ENCODE assay signal across 11 cellular contexts in genomic region chr7:801940-802364, GRCh38. TPM values are rescaled to one million over a fixed set of nuclear protein-coding genes. Genes with fewer than 3 reads are reported as not detected.
DNase-seq lines count a peak whose midpoint lies in the region; ATAC-seq and TF ChIP-seq lines count a peak whose summit lies in the region.
"Had no signal": no experiment of that assay in that cellular context is flagged by ENCODE, and none has a peak within 500 bp of the region (broad histone marks: within the 10 kb centered on the region; RNA-seq: fewer than 3 reads in every experiment).

No MANE protein-coding gene starts in this region.

- H3K27ac ChIP-seq in BLaER1 treated with 17β-estradiol and CSF1 and Interleukin-3, amounts not matched to agents 10 nM and 100 nM, result peak overlapping the region in 6 of 11 experiments; percentile 30 to 62 (median 46); a peak in 6 of 22 replicates
- H3K27ac ChIP-seq in esophagus squamous epithelium (peak overlapping the region; percentile 35 to 81 (median 63)), osteoblast (ENCODE audit: low read depth, low read length) (no peak overlapping the region)

- no peaks in the 10 kb centered on the region for H3K9me3 Mint-ChIP-seq in activated T-cell treated with anti-CD3 and anti-CD28 coated beads, Interleukin-2, amount 50 U/mL, for 4 hours

- no peak overlapping the region for H3K4me3 ChIP-seq in BLaER1 treated with 17β-estradiol and CSF1 and Interleukin-3, amounts not matched to agents 10 nM and 100 nM
- H3K4me3 ChIP-seq in esophagus squamous epithelium (peak overlapping the region in 3 of 4 donors; percentile 21 to 47 (median 29)), osteoblast (ENCODE audit: insufficient read depth, low read length) (peak overlapping the region; percentile 39)
- H3K4me3 ChIP-seq: SJSA1 had no signal

- H3K27me3 Mint-ChIP-seq in activated T-cell treated with anti-CD3 and anti-CD28 coated beads, Interleukin-2, amount 50 U/mL, for 4 hours (ENCODE audit: low read depth), result no peaks in the 10 kb centered on the region

- H3K79me2 ChIP-seq in osteoblast (ENCODE audit: insufficient read depth, low read length), result no peaks in the 10 kb centered on the region

- WGBS in esophagus squamous epithelium, 2 donors, result 20% methylated on average over 1 of the region's 18 CpGs

- peak overlapping the region; percentile 62 for H2AFZ ChIP-seq in osteoblast (ENCODE audit: low read length)

- H3K9ac ChIP-seq in BLaER1 treated with 17β-estradiol and CSF1 and Interleukin-3, amounts not matched to agents 10 nM and 100 nM, result no peak overlapping the region

- peaks cover 0 to 26% (median 19%) of the 10 kb centered on the region in 11 experiments; a peak in 21 of 22 replicates for H3K9me3 ChIP-seq in BLaER1 treated with 17β-estradiol and CSF1 and Interleukin-3, amounts not matched to agents 10 nM and 100 nM (replicated peaks in 1 of 11)
- no peaks in the 10 kb centered on the region for H3K9me3 ChIP-seq in esophagus squamous epithelium
- H3K9me3 ChIP-seq in osteoblast (ENCODE audit: low read depth, low read length), result no peaks in the 10 kb centered on the region
- H3K9me3 ChIP-seq: SJSA1 had no signal

- no peak overlapping the region for H3K4me3 Mint-ChIP-seq in activated T-cell treated with anti-CD3 and anti-CD28 coated beads, Interleukin-2, amount 50 U/mL, for 4 hours

- DNase-seq in NCI-H524 treated with DMSO at 0.1 percent for 48 hours (lab: John Stamatoyannopoulos, UW), result peak; percentile 51
- no peak for DNase-seq in esophagus squamous epithelium (lab: John Stamatoyannopoulos, UW)
- DNase-seq in osteoblast (ENCODE audit: insufficient read length, low spot score, missing footprints), result peak; percentile 48
- no peak for DNase-seq in activated T-cell treated with anti-CD3 and anti-CD28 coated beads, Interleukin-2, amount 50 U/mL, for 4 hours
- DNase-seq in HUDEP-2 (lab: John Stamatoyannopoulos, UW; ENCODE audit: unreplicated experiment in 76 of 76), result no peak
- no peak for DNase-seq in SKM-1 treated with dmso at 0.1 percent for 144 hours (lab: John Stamatoyannopoulos, UW; ENCODE audit: unreplicated experiment)
- DNase-seq: activated T-cell treated with anti-CD3 and anti-CD28 coated beads, Interleukin-2, amount 50 U/mL, for 1 hour; effector CD8-positive, alpha-beta T cell had no signal

- H4K20me1 ChIP-seq in BLaER1 treated with 17β-estradiol and CSF1 and Interleukin-3, amounts not matched to agents 10 nM and 100 nM, result no peaks in the 10 kb centered on the region
- no peaks in the 10 kb centered on the region for H4K20me1 ChIP-seq in osteoblast (ENCODE audit: insufficient read depth, low read length)

- TF ChIP-seq CTCF in esophagus squamous epithelium (IDR thresholded peaks at IDR 0.05), result no peak
- no peak for TF ChIP-seq CTCF in osteoblast (IDR thresholded peaks at IDR 0.05; ENCODE audit: extremely low read depth, low read depth, low read length)

- no peak for TF ChIP-seq POLR2A in esophagus squamous epithelium (IDR thresholded peaks at IDR 0.05)

- intact Hi-C loops in esophagus squamous epithelium (cut with DNase I), result no loop called here

- H3K27me3 ChIP-seq in BLaER1 treated with 17β-estradiol and CSF1 and Interleukin-3, amounts not matched to agents 10 nM and 100 nM, result no peaks in the 10 kb centered on the region
- H3K27me3 ChIP-seq in esophagus squamous epithelium (no peaks in the 10 kb centered on the region), osteoblast (ENCODE audit: insufficient read depth, low read length) (no peaks in the 10 kb centered on the region)
- H3K27me3 ChIP-seq: SJSA1 had no signal

- peaks cover 0 to 13% (median 6%) of the 10 kb centered on the region in 11 experiments; a peak in 8 of 22 replicates for H3K36me3 ChIP-seq in BLaER1 treated with 17β-estradiol and CSF1 and Interleukin-3, amounts not matched to agents 10 nM and 100 nM
- H3K36me3 ChIP-seq in esophagus squamous epithelium (no peaks in the 10 kb centered on the region), osteoblast (ENCODE audit: insufficient read depth, low read length) (no peaks in the 10 kb centered on the region)
- H3K36me3 ChIP-seq: SJSA1 had no signal

- H3K4me2 ChIP-seq in BLaER1 treated with 17β-estradiol and CSF1 and Interleukin-3, amounts not matched to agents 10 nM and 100 nM, result peak overlapping the region in 4 of 11 experiments; percentile 33 to 56 (median 46); a peak in 7 of 22 replicates
- peak overlapping the region; percentile 60 for H3K4me2 ChIP-seq in osteoblast (ENCODE audit: insufficient read depth, low read length)

- no peaks in the 10 kb centered on the region for H3K36me3 Mint-ChIP-seq in activated T-cell treated with anti-CD3 and anti-CD28 coated beads, Interleukin-2, amount 50 U/mL, for 4 hours (ENCODE audit: insufficient read depth)

- no peaks in the 10 kb centered on the region for H3K4me1 Mint-ChIP-seq in activated T-cell treated with anti-CD3 and anti-CD28 coated beads, Interleukin-2, amount 50 U/mL, for 4 hours (ENCODE audit: low read depth)

- no peak for ATAC-seq in activated T-cell treated with anti-CD3 and anti-CD28 coated beads, Interleukin-2, amount 50 U/mL, for 4 hours
- no peak for ATAC-seq in GM18907 (IDR thresholded peaks at IDR 0.05; ENCODE audit: unreplicated experiment)

- H3K4me1 ChIP-seq in BLaER1 treated with 17β-estradiol and CSF1 and Interleukin-3, amounts not matched to agents 10 nM and 100 nM, result peaks cover 23 to 64% (median 35%) of the 10 kb centered on the region in 10 experiments
- H3K4me1 ChIP-seq in esophagus squamous epithelium (peaks cover 11 to 19% (median 18%) of the 10 kb centered on the region in 3 donors), osteoblast (ENCODE audit: insufficient read depth, low read length) (no peaks in the 10 kb centered on the region)

RNA-seq across cellular contexts. Expression of gene SUN1, which starts 30.3 kb away (rescaled TPM):
- total RNA-seq in esophagus squamous epithelium (100 to 1,000 TPM in 3 of 4 donors, 10 to 100 TPM in 1; 78.0 to 113 (median 105) TPM), osteoblast (109 and 126 TPM in 2 replicates)
- total RNA-seq in activated T-cell treated with anti-CD3 and anti-CD28 coated beads, Interleukin-2, amount 50 U/mL, for 4 hours, result 10 to 100 TPM; 61.5 to 69.1 (median 63.0) TPM

Comparison
In these comparisons a context has a peak if more than half of its experiments do, and no peak if none do; other contexts are left out.
1. H3K4me3 ChIP-seq: peak in esophagus squamous epithelium (3 of 4) and osteoblast (single experiment); none in BLaER1 treated with 17β-estradiol and CSF1 and Interleukin-3, amounts not matched to agents 10 nM and 100 nM (0 of 10).
2. DNase-seq: peak in NCI-H524 treated with DMSO at 0.1 percent for 48 hours (single experiment) and osteoblast (single experiment); none in esophagus squamous epithelium (single experiment), activated T-cell treated with anti-CD3 and anti-CD28 coated beads, Interleukin-2, amount 50 U/mL, for 4 hours (single experiment), HUDEP-2 (0 of 76) and SKM-1 treated with dmso at 0.1 percent for 144 hours (single experiment).